20 cellular contexts compared by ENCODE assay signal in genomic region chr16:31491778-31492418, GRCh38. TPM values are rescaled to one million over a fixed set of nuclear protein-coding genes. Genes with fewer than 3 reads are reported as not detected.
DNase-seq lines count a peak whose midpoint lies in the region; ATAC-seq, FAIRE-seq and TF ChIP-seq lines count a peak whose summit lies in the region.
"Had no signal": no experiment of that assay in that cellular context is flagged by ENCODE, and none has a peak within 500 bp of the region (broad histone marks: within the 10 kb centered on the region; RNA-seq: fewer than 3 reads in every experiment).

No MANE protein-coding gene starts in this region.

- H3K4me1 ChIP-seq in CD8-positive, alpha-beta T cell (ENCODE audit: insufficient read depth, low read length): peaks cover 9% of the 10 kb centered on the region
- peaks cover 0 to 15% of the 10 kb centered on the region in 2 donors for H3K4me1 ChIP-seq in kidney (ENCODE audit: control insufficient read depth in 1 of 2, insufficient read depth in 1 of 2, low read depth in 1 of 2, low read length in 2 of 2)
- no peaks in the 10 kb centered on the region for H3K4me1 ChIP-seq in aorta (ENCODE audit: control insufficient read depth in 1 of 2, insufficient read depth in 2 of 2, low read length in 2 of 2)
- no peaks in the 10 kb centered on the region for H3K4me1 ChIP-seq in SJCRH30
- peaks cover 12% of the 10 kb centered on the region for H3K4me1 ChIP-seq in mucosa of descending colon (ENCODE audit: low read depth)
- H3K4me1 ChIP-seq: BE2C, Caco-2 had no signal

- H3K27me3 ChIP-seq in CD4-positive, alpha-beta T cell (ENCODE audit: control insufficient read depth, insufficient read depth, low read length): no peaks in the 10 kb centered on the region
- H3K27me3 ChIP-seq in CD8-positive, alpha-beta T cell (ENCODE audit: insufficient read depth, low read length): no peaks in the 10 kb centered on the region
- H3K27me3 ChIP-seq in aorta (ENCODE audit: control insufficient read depth in 1 of 2, insufficient read depth in 2 of 2, low read length in 1 of 2): no peaks in the 10 kb centered on the region
- no peaks in the 10 kb centered on the region for H3K27me3 ChIP-seq in SJCRH30

- intact Hi-C loops in CD4-positive, alpha-beta T cell (cut with DNase I, micrococcal nuclease): no loop called here
- intact Hi-C loops in CD8-positive, alpha-beta T cell (cut with DNase I, micrococcal nuclease): no loop called here
- intact Hi-C loops in kidney (cut with DNase I) (no loop called here), aorta (cut with DNase I) (no loop called here), mucosa of descending colon (cut with DNase I, micrococcal nuclease) (no loop called here)

- no peaks in the 10 kb centered on the region for H3K27me3 Mint-ChIP-seq in CD4-positive, alpha-beta T cell
- no peaks in the 10 kb centered on the region for H3K27me3 Mint-ChIP-seq in CD8-positive, alpha-beta T cell (ENCODE audit: low read depth)
- H3K27me3 Mint-ChIP-seq: CD8-positive, alpha-beta memory T cell had no signal

- no peaks in the 10 kb centered on the region for H3K9me3 ChIP-seq in CD4-positive, alpha-beta T cell (ENCODE audit: control insufficient read depth, low read length)
- no peaks in the 10 kb centered on the region for H3K9me3 ChIP-seq in CD8-positive, alpha-beta T cell (ENCODE audit: low read length)
- H3K9me3 ChIP-seq in kidney (ENCODE audit: control insufficient read depth in 1 of 2, low read length in 2 of 2) (no peaks in the 10 kb centered on the region), aorta (ENCODE audit: control insufficient read depth, low read length) (no peaks in the 10 kb centered on the region), SJCRH30 (replicated peaks) (no peaks in the 10 kb centered on the region), mucosa of descending colon (no peaks in the 10 kb centered on the region)
- H3K9me3 ChIP-seq: BE2C, Caco-2 had no signal

- H3K36me3 Mint-ChIP-seq in CD4-positive, alpha-beta T cell (ENCODE audit: low read depth): peaks cover 55% of the 10 kb centered on the region
- H3K36me3 Mint-ChIP-seq in CD8-positive, alpha-beta T cell: peaks cover 49% of the 10 kb centered on the region

- H3K9me3 Mint-ChIP-seq in CD4-positive, alpha-beta T cell: no peaks in the 10 kb centered on the region
- H3K9me3 Mint-ChIP-seq in CD8-positive, alpha-beta T cell: no peaks in the 10 kb centered on the region
- H3K9me3 Mint-ChIP-seq: CD8-positive, alpha-beta memory T cell had no signal

- POLR2A ChIA-PET in CD4-positive, alpha-beta T cell (lab: Charles Lee): interaction anchor here (1.1 to 1.7 kb wide), 2 partner anchors 17 to 31 kb away, joined by 3 to 7 read pairs; partner anchors contain the start of gene RUSF1
- POLR2A ChIA-PET in CD8-positive, alpha-beta T cell (lab: Charles Lee): no interaction called here

- peak overlapping the region; percentile 67 for H3K4me3 Mint-ChIP-seq in CD4-positive, alpha-beta T cell
- no peak overlapping the region for H3K4me3 Mint-ChIP-seq in CD8-positive, alpha-beta T cell

- H3K27ac Mint-ChIP-seq in CD4-positive, alpha-beta T cell: no peak overlapping the region
- H3K27ac Mint-ChIP-seq in CD8-positive, alpha-beta T cell: peak overlapping the region; percentile 55
- H3K27ac Mint-ChIP-seq: H9 had no signal

- WGBS in aorta, 2 donors: 91 to 93% methylated on average over 8 of the region's 8 CpGs

- TF ChIP-seq CTCF in CD4-positive, alpha-beta T cell (IDR thresholded peaks at IDR 0.05): no peak
- TF ChIP-seq CTCF in CD8-positive, alpha-beta T cell (IDR thresholded peaks at IDR 0.05): no peak
- TF ChIP-seq CTCF in kidney (IDR thresholded peaks at IDR 0.05; ENCODE audit: borderline replicate concordance, extremely low read depth, insufficient read depth) (no peak), mucosa of descending colon (IDR thresholded peaks at IDR 0.05) (no peak)

- no peak for FAIRE-seq in kidney (lab: Jason Lieb, UNC)
- FAIRE-seq: A204.1, D721Med, G401.6, GM12891, GM19239, H1 had no signal

- H3K36me3 ChIP-seq in CD8-positive, alpha-beta T cell (ENCODE audit: insufficient read depth, low read length): peaks cover 18% of the 10 kb centered on the region
- peaks cover 4 to 18% of the 10 kb centered on the region in 2 donors for H3K36me3 ChIP-seq in kidney (ENCODE audit: control insufficient read depth in 1 of 2, insufficient read depth in 2 of 2, low read length in 2 of 2)
- H3K36me3 ChIP-seq in aorta (ENCODE audit: control insufficient read depth in 1 of 2, insufficient read depth in 2 of 2, low read length in 1 of 2): peaks cover 0 to 3% of the 10 kb centered on the region in 2 donors
- H3K36me3 ChIP-seq in SJCRH30: peaks cover 3% of the 10 kb centered on the region; the same call in 1 of the 2 replicates
- H3K36me3 ChIP-seq in mucosa of descending colon (ENCODE audit: low read depth): no peaks in the 10 kb centered on the region
- H3K36me3 ChIP-seq: BE2C had no signal

- H3K4me3 ChIP-seq in CD8-positive, alpha-beta T cell (ENCODE audit: low read depth, low read length): no peak overlapping the region
- H3K4me3 ChIP-seq in kidney (ENCODE audit: low read length in 2 of 2) (no peak overlapping the region), aorta (ENCODE audit: low read length in 2 of 2) (no peak overlapping the region), SJCRH30 (no peak overlapping the region), mucosa of descending colon (no peak overlapping the region)

- CTCF ChIA-PET in CD4-positive, alpha-beta T cell (lab: Charles Lee): no interaction called here
- CTCF ChIA-PET in CD8-positive, alpha-beta T cell (lab: Charles Lee): no interaction called here

- peaks cover 7% of the 10 kb centered on the region for H3K4me1 Mint-ChIP-seq in CD4-positive, alpha-beta T cell (ENCODE audit: low read depth)
- peaks cover 6% of the 10 kb centered on the region for H3K4me1 Mint-ChIP-seq in CD8-positive, alpha-beta T cell (ENCODE audit: low read depth)

- no peak overlapping the region for H3K27ac ChIP-seq in CD4-positive, alpha-beta T cell (ENCODE audit: low read depth, low read length)
- no peak overlapping the region for H3K27ac ChIP-seq in CD8-positive, alpha-beta T cell (ENCODE audit: low read depth, low read length)
- H3K27ac ChIP-seq in kidney (ENCODE audit: low read depth in 2 of 2, low read length in 2 of 2) (no peak overlapping the region), aorta (ENCODE audit: low read depth in 1 of 2, low read length in 2 of 2) (no peak overlapping the region), SJCRH30 (no peak overlapping the region)

- no peak for ATAC-seq in CD4-positive, alpha-beta T cell (ENCODE audit: poor library complexity)
- ATAC-seq in CD8-positive, alpha-beta T cell: no peak
- ATAC-seq in aorta (ENCODE audit: low FRiP score) (no peak), mucosa of descending colon (no peak)

- DNase-seq in CD4-positive, alpha-beta T cell: no peak
- no peak for DNase-seq in CD8-positive, alpha-beta T cell
- peak; percentile 35 for DNase-seq in kidney
- DNase-seq in aorta: peak; percentile 40 to 51
- DNase-seq in SJCRH30: no peak
- no peak for DNase-seq in mucosa of descending colon
- DNase-seq in COR-L47 (lab: John Stamatoyannopoulos, UW): no peak
- DNase-seq: ACHN, BE2C, C1 segment of cervical spinal cord, Caco-2, H9 had no signal

- H3K9ac ChIP-seq in kidney (ENCODE audit: low read length in 2 of 2): no peak overlapping the region

RNA-seq across cellular contexts. Expression of gene SLC5A2, which starts 9.0 kb away (rescaled TPM):
- 1 to 10 TPM; 4.1 to 5.3 TPM for total RNA-seq in CD4-positive, alpha-beta T cell
- total RNA-seq in CD8-positive, alpha-beta T cell: 1 to 10 TPM; 1.8 to 2.4 TPM
- 4.8 TPM for total RNA-seq in kidney
- 208 TPM for polyA plus RNA-seq in kidney (ENCODE audit: insufficient read depth, low read depth, low replicate concordance)
- total RNA-seq in aorta: under 1 TPM; 0.24 to 0.65 TPM
- 1 to 10 TPM in 1 of 2 donors, not detected in 1; 2.3 TPM for polyA plus RNA-seq in aorta
- total RNA-seq in SJCRH30 (2014; rRNA removed; shearing (Covaris generic)): 0.04 TPM in 1 of 2 replicates, not detected in the other
- under 1 TPM in 2 of 3 donors, not detected in 1; 0.47 to 0.70 TPM for total RNA-seq in mucosa of descending colon

RNA-seq across cellular contexts. Expression of gene RUSF1, which starts 16.3 kb away (rescaled TPM):
- 10 to 100 TPM; 69.2 to 73.2 TPM for total RNA-seq in CD4-positive, alpha-beta T cell
- total RNA-seq in CD8-positive, alpha-beta T cell: 10 to 100 TPM; 62.8 to 67.8 TPM
- total RNA-seq in kidney (69.2 TPM), aorta (10 to 100 TPM; 50.6 to 62.4 TPM), mucosa of descending colon (10 to 100 TPM; 48.3 to 66.7 (median 51.7) TPM)
- polyA plus RNA-seq in kidney (ENCODE audit: insufficient read depth, low read depth, low replicate concordance) (51.8 TPM), aorta (10 to 100 TPM; 15.3 to 71.7 TPM)
- total RNA-seq in SJCRH30 (2014; rRNA removed; shearing (Covaris generic)): 20.8 and 21.0 TPM in 2 replicates

RNA-seq across cellular contexts. Expression of gene TGFB1I1, which starts 19.9 kb away (rescaled TPM):
- under 1 TPM; 0.36 to 0.42 TPM for total RNA-seq in CD4-positive, alpha-beta T cell
- under 1 TPM; 0.31 to 0.60 TPM for total RNA-seq in CD8-positive, alpha-beta T cell
- total RNA-seq in kidney: 54.4 TPM
- polyA plus RNA-seq in kidney (ENCODE audit: insufficient read depth, low read depth, low replicate concordance): 27.5 TPM
- total RNA-seq in aorta: 100 to 1,000 TPM; 166 to 240 TPM
- 100 to 1,000 TPM; 124 to 232 TPM for polyA plus RNA-seq in aorta
- total RNA-seq in SJCRH30 (2014; rRNA removed; shearing (Covaris generic)): 12.9 and 13.1 TPM in 2 replicates
- total RNA-seq in mucosa of descending colon: 100 to 1,000 TPM in 1 of 3 donors, 10 to 100 TPM in 1, 1 to 10 TPM in 1; 7.8 to 227 (median 26.1) TPM
- polyA plus RNA-seq: CD8-positive, alpha-beta memory T cell had no signal

RNA-seq across cellular contexts. Expression of gene ARMC5, which starts 32.6 kb away (rescaled TPM):
- total RNA-seq in CD4-positive, alpha-beta T cell: 10 to 100 TPM in 1 of 2 experiments, 1 to 10 TPM in 1; 8.5 to 10.8 TPM
- total RNA-seq in CD8-positive, alpha-beta T cell: 10 to 100 TPM; 22.4 to 24.0 TPM
- total RNA-seq in kidney (9.6 TPM), aorta (1 to 10 TPM; 7.9 to 9.7 TPM), mucosa of descending colon (1 to 10 TPM; 8.3 to 9.9 (median 8.5) TPM)
- polyA plus RNA-seq in kidney (ENCODE audit: insufficient read depth, low read depth, low replicate concordance) (10.9 TPM), aorta (10 to 100 TPM in 1 of 2 donors, 1 to 10 TPM in 1; 2.1 to 14.1 TPM)
- total RNA-seq in SJCRH30 (2014; rRNA removed; shearing (Covaris generic)): 6.1 and 6.7 TPM in 2 replicates

RNA-seq across cellular contexts. Expression of gene AHSP, which starts 35.8 kb away (rescaled TPM):
- not detected for total RNA-seq in CD4-positive, alpha-beta T cell
- not detected for total RNA-seq in CD8-positive, alpha-beta T cell
- not detected for total RNA-seq in kidney
- not detected for polyA plus RNA-seq in kidney (ENCODE audit: insufficient read depth, low read depth, low replicate concordance)
- 1 to 10 TPM in 1 of 2 donors, not detected in 1; 4.7 TPM for total RNA-seq in aorta
- polyA plus RNA-seq in aorta: not detected
- not detected in 2 replicates for total RNA-seq in SJCRH30 (2014; rRNA removed; shearing (Covaris generic))
- not detected for total RNA-seq in mucosa of descending colon
- total RNA-seq: Caco-2; CD8-positive, alpha-beta memory T cell; H9; HT-29 had no signal
- polyA plus RNA-seq: CD8-positive, alpha-beta memory T cell had no signal

Comparison
In these comparisons a context has a peak if more than half of its experiments do, and no peak if none do; other contexts are left out.
1. DNase-seq: peak in kidney (single experiment) and aorta (2 of 2); none in CD4-positive, alpha-beta T cell (0 of 10), CD8-positive, alpha-beta T cell (0 of 7), SJCRH30 (0 of 2), mucosa of descending colon (0 of 3) and COR-L47 (single experiment).